8 cellular contexts compared by ENCODE assay signal in the genomic region with DNA sequence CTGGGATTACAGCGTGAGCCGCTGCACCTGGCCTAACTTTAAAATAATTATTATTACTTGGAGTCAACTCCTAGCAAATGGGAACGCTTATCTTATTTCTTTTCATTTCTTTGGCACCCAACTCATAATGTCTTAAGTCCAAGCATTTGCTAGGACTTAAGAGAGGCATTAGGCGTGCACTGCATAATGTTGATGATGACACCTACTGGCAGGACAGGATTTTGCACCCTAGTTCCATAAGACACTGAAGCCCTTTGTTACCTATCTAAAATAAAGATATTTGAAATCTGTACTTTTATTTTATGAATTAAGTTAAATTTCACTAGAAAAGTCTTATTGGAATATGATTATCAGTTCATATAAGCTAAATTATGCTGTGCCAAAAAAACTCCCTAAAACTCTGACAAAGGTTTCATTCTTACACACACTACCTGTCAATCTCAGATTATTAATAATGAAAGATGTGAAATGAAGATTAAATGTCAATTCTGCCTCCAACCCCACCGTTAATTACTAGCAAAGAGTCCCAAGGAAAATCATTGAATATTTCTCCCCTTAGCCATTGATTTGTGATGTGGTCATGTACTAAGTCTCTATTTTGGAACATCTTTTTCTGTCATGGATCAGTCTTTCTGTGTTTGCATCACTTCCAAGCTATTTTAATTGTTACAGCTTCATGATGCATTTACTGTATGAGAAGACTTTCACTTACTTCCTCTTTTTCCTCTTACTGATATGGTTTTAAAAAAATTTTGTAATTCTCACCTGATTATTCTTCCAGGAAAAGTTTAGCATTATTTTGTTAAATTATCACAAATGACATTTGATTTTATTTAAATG. TPM values are rescaled to one million over a fixed set of nuclear protein-coding genes. Genes with fewer than 3 reads are reported as not detected.
DNase-seq lines count a peak whose midpoint lies in the region; ATAC-seq, FAIRE-seq and TF ChIP-seq lines count a peak whose summit lies in the region.

No MANE protein-coding gene starts in this region.

- no peaks in the 10 kb centered on the region for H3K36me3 ChIP-seq in liver (ENCODE audit: control insufficient read depth in 4 of 4, insufficient read depth in 3 of 4, low read depth in 1 of 4, low read length in 3 of 4)

- peak; percentile 35 for FAIRE-seq in D721Med (lab: Jason Lieb, UNC)

- ATAC-seq in GM18907 (IDR thresholded peaks at IDR 0.05; ENCODE audit: unreplicated experiment) (peak; percentile 72), GM21360 (IDR thresholded peaks at IDR 0.05; ENCODE audit: unreplicated experiment) (no peak), HG03175 (IDR thresholded peaks at IDR 0.05; ENCODE audit: unreplicated experiment) (no peak)

- H3K27ac ChIP-seq in liver (ENCODE audit: low read depth in 1 of 2, low read length in 2 of 2), result no peak overlapping the region

- H3K4me3 ChIP-seq in liver (ENCODE audit: low read depth in 1 of 3, low read length in 3 of 3), result no peak overlapping the region

- H3K9me3 ChIP-seq in liver (ENCODE audit: control insufficient read depth in 4 of 4, low read length in 3 of 4), result no peaks in the 10 kb centered on the region

- 73% methylated on average over 5 of the region's 5 CpGs for WGBS in liver

- H3K9ac ChIP-seq in liver (ENCODE audit: low read depth in 1 of 2, low read length in 2 of 2), result no peak overlapping the region

- DNase-seq in D721Med (ENCODE audit: insufficient read length, low spot score) (no peak), Kasumi-1 (lab: John Stamatoyannopoulos, UW) (peak; percentile 56 to 77), astrocyte of the hippocampus (ENCODE audit: low read depth, low spot score) (peak; percentile 58), amniotic stem cell (lab: John Stamatoyannopoulos, UW) (no peak)

- peaks cover 0 to 3% (median 1%) of the 10 kb centered on the region in 4 donors for H3K4me1 ChIP-seq in liver (ENCODE audit: control insufficient read depth in 4 of 4, insufficient read depth in 4 of 4, low read length in 3 of 4)

- no peaks in the 10 kb centered on the region for H3K27me3 ChIP-seq in liver (ENCODE audit: control insufficient read depth in 4 of 4, insufficient read depth in 4 of 4, low read length in 3 of 4)

- TF ChIP-seq RAD21 in liver (IDR thresholded peaks at IDR 0.05), result peak; percentile 87 to 92

- peak; percentile 47 for TF ChIP-seq CTCF in D721Med (IDR thresholded peaks at IDR 0.05; ENCODE audit: insufficient read depth, missing control alignments)
- TF ChIP-seq CTCF in liver (IDR thresholded peaks at IDR 0.05; ENCODE audit: low read depth, low read length, missing input control), result peak; percentile 66

TF ChIP-seq in liver, 16 proteins besides CTCF, POLR2A, EP300 and RAD21:
- no peak for TF ChIP-seq NR2F2 (IDR thresholded peaks at IDR 0.05)
- TF ChIP-seq YY1 (IDR thresholded peaks at IDR 0.05), result no peak
- TF ChIP-seq, protein P1, sequence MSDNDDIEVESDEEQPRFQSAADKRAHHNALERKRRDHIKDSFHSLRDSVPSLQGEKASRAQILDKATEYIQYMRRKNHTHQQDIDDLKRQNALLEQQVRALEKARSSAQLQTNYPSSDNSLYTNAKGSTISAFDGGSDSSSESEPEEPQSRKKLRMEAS (IDR thresholded peaks at IDR 0.05), result no peak
- no peak for TF ChIP-seq HNF4G (IDR thresholded peaks at IDR 0.05)
- TF ChIP-seq, protein P2, sequence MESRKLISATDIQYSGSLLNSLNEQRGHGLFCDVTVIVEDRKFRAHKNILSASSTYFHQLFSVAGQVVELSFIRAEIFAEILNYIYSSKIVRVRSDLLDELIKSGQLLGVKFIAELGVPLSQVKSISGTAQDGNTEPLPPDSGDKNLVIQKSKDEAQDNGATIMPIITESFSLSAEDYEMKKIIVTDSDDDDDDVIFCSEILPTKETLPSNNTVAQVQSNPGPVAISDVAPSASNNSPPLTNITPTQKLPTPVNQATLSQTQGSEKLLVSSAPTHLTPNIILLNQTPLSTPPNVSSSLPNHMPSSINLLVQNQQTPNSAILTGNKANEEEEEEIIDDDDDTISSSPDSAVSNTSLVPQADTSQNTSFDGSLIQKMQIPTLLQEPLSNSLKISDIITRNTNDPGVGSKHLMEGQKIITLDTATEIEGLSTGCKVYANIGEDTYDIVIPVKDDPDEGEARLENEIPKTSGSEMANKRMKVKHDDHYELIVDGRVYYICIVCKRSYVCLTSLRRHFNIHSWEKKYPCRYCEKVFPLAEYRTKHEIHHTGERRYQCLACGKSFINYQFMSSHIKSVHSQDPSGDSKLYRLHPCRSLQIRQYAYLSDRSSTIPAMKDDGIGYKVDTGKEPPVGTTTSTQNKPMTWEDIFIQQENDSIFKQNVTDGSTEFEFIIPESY (IDR thresholded peaks at IDR 0.05), result no peak
- no peak for TF ChIP-seq SP1 (IDR thresholded peaks at IDR 0.05)

RNA-seq across cellular contexts. Expression of a gene that starts 12.7 kb away (rescaled TPM):
- total RNA-seq in liver, result 10 to 100 TPM; 38.1 to 49.5 TPM
- polyA plus RNA-seq in liver, result 10 to 100 TPM; 14.2 to 14.8 TPM

Comparison
In these comparisons a context has a peak if more than half of its experiments do, and no peak if none do; other contexts are left out.
1. DNase-seq: peak in Kasumi-1 (2 of 2) and astrocyte of the hippocampus (single experiment); none in D721Med (single experiment) and amniotic stem cell (single experiment).